8 cellular contexts compared by ENCODE assay signal in genomic region chr1:100350787-100351094, GRCh38. TPM values are rescaled to one million over a fixed set of nuclear protein-coding genes. Genes with fewer than 3 reads are reported as not detected.
DNase-seq lines count a peak whose midpoint lies in the region; ATAC-seq and TF ChIP-seq lines count a peak whose summit lies in the region.

No MANE protein-coding gene starts in this region.

- no peak for TF ChIP-seq CTCF in heart left ventricle (IDR thresholded peaks at IDR 0.05)
- no peak for TF ChIP-seq CTCF in brain microvascular endothelial cell (IDR thresholded peaks at IDR 0.05; ENCODE audit: low read depth, low read length, missing control alignments)
- TF ChIP-seq CTCF in upper lobe of right lung (IDR thresholded peaks at IDR 0.05) = no peak

- H4K5ac ChIP-seq in mesendoderm (ENCODE audit: low read length) = no peak overlapping the region

- peaks cover 9% of the 10 kb centered on the region for H3K79me1 ChIP-seq in mesendoderm (ENCODE audit: low read length)

- H2BK120ac ChIP-seq in mesendoderm (ENCODE audit: low read depth, low read length) = no peak overlapping the region

- no peak overlapping the region for H2BK5ac ChIP-seq in mesendoderm (ENCODE audit: low read length)

- H2BK15ac ChIP-seq in mesendoderm (replicated peaks; ENCODE audit: low read depth) = no peak overlapping the region

- no peak overlapping the region for H4K8ac ChIP-seq in mesendoderm (ENCODE audit: low read depth, low read length)

- peak overlapping the region; percentile 84 for H3K56ac ChIP-seq in mesendoderm (ENCODE audit: low read length)

- no peak overlapping the region for H3K4ac ChIP-seq in mesendoderm (ENCODE audit: low read depth, low read length)

- H3K18ac ChIP-seq in mesendoderm (ENCODE audit: low read length) = peak overlapping the region; percentile 86

- H3K27ac ChIP-seq in heart left ventricle (peak overlapping the region in 11 of 12 donors; percentile 82 to 98 (median 92)), brain microvascular endothelial cell (peak overlapping the region; percentile 81), mesendoderm (ENCODE audit: low read depth, low read length) (peak overlapping the region; percentile 96), upper lobe of right lung (peak overlapping the region; percentile 91)

- H3K27me3 ChIP-seq in heart left ventricle (no peaks in the 10 kb centered on the region), brain microvascular endothelial cell (replicated peaks) (no peaks in the 10 kb centered on the region), mesendoderm (ENCODE audit: insufficient read depth, low read length, poor library complexity) (no peaks in the 10 kb centered on the region), upper lobe of right lung (no peaks in the 10 kb centered on the region)

- H3K23ac ChIP-seq in mesendoderm (ENCODE audit: low read length) = no peak overlapping the region

- 78 to 87% (median 82%) methylated on average over 10 of the region's 10 CpGs for WGBS in heart left ventricle, 4 donors
- WGBS in mesendoderm (ENCODE audit: extremely low coverage, insufficient coverage, low lambda C conversion rate) = no CpG with 5 or more reads among the region's 10 CpGs

- H3K79me2 ChIP-seq in mesendoderm (ENCODE audit: control insufficient read depth, insufficient read depth, low read length) = peaks cover 20% of the 10 kb centered on the region

- H3K9me3 ChIP-seq in heart left ventricle (no peaks in the 10 kb centered on the region), upper lobe of right lung (no peaks in the 10 kb centered on the region)

- no peak overlapping the region for H2AK5ac ChIP-seq in mesendoderm (ENCODE audit: low read length)

- H3K9ac ChIP-seq in mesendoderm (ENCODE audit: low read length) = peak overlapping the region; percentile 88

- intact Hi-C loops in heart left ventricle (cut with DNase I) = loop anchor here (1.0 to 10.0 kb wide), 16 partner anchors 47 to 218 kb away; partner anchors contain the start of genes RTCA (in 6 of the 10), TRMT13 (in 3 of the 10), SASS6 (in 2 of the 10) and DBT (in 1 of the 10)
- intact Hi-C loops in Right ventricle myocardium inferior (cut with DNase I) = loop anchor here (5.0 kb wide), 5 partner anchors 52 to 107 kb away; partner anchors contain the start of gene RTCA
- intact Hi-C loops in upper lobe of right lung (cut with DNase I) = no loop called here

- ATAC-seq in heart left ventricle (no peak), Right ventricle myocardium inferior (no peak), upper lobe of right lung (no peak), GM21737 (IDR thresholded peaks at IDR 0.05; ENCODE audit: unreplicated experiment) (no peak)

- H3K4me1 ChIP-seq in heart left ventricle (peaks cover 0 to 33% (median 20%) of the 10 kb centered on the region in 12 donors), mesendoderm (ENCODE audit: control insufficient read depth, low read depth, low read length) (peaks cover 3% of the 10 kb centered on the region), upper lobe of right lung (peaks cover 9% of the 10 kb centered on the region)

- TF ChIP-seq POLR2A in heart left ventricle (IDR thresholded peaks at IDR 0.05) = no peak

- H3K4me3 ChIP-seq in heart left ventricle (peak overlapping the region in 11 of 12 donors; percentile 66 to 99 (median 84)), brain microvascular endothelial cell (ENCODE audit: low read depth, low read length) (peak overlapping the region; percentile 84), mesendoderm (ENCODE audit: low read length) (no peak overlapping the region), upper lobe of right lung (peak overlapping the region; percentile 83)

- in situ Hi-C loops in brain microvascular endothelial cell (cut with HindIII; ENCODE audit: low pct_ligation_motif_present, low sequenced_read_pairs) = no loop called here

- DNase-seq in heart left ventricle (no peak), Right ventricle myocardium inferior (ENCODE audit: missing footprints) (no peak), brain microvascular endothelial cell (no peak), mesendoderm (no peak), upper lobe of right lung (no peak), SW480 (ENCODE audit: low spot score) (no peak), mucosa of gallbladder (ENCODE audit: low spot score) (no peak)

- H3K4me2 ChIP-seq in mesendoderm (ENCODE audit: low read length) = peak overlapping the region; percentile 14

- H3K36me3 ChIP-seq in heart left ventricle = no peaks in the 10 kb centered on the region
- H3K36me3 ChIP-seq in brain microvascular endothelial cell (replicated peaks) = no peaks in the 10 kb centered on the region
- H3K36me3 ChIP-seq in mesendoderm (ENCODE audit: control insufficient read depth, insufficient read depth, low read length) = no peaks in the 10 kb centered on the region
- H3K36me3 ChIP-seq in upper lobe of right lung = no peaks in the 10 kb centered on the region

RNA-seq across cellular contexts. Expression of gene CDC14A, which starts 1.6 kb away (rescaled TPM):
- total RNA-seq in heart left ventricle (1 to 10 TPM; 2.2 to 8.8 (median 4.4) TPM), Right ventricle myocardium inferior (2.7 TPM), upper lobe of right lung (12.0 TPM), mucosa of gallbladder (7.1 TPM)
- polyA plus RNA-seq in heart left ventricle = 1 to 10 TPM; 1.7 to 2.4 TPM
- 9.7 TPM for polyA plus RNA-seq in mesendoderm (2013, experiment 1 of 2)
- polyA plus RNA-seq in mesendoderm (2013, experiment 2 of 2) = 8.9 TPM
